13 cellular contexts compared by ENCODE assay signal in the genomic region with DNA sequence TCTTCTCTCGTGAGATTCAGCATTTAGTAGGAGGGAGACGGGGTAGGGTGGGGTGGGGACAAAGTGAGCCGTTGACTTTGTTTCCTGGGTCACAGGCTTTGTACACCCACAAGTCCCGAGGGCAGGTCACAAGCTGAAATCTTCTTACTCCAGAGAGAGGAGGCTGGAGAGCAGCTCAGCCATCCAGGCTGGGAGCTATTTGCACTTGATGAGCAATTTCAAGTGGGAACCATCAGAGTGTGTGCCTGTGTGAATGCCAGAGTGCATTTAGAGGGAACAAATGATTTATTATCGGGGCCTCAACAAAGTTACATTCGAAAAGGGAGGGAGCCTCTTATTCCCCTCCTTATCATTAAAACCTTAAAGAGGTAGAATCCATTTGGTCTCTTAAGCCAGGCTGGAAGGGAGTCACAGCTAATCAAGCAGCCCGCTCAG.
A peak's percentile ranks its signal among the peaks of the same experiment; 100 is the strongest.
DNase-seq lines count a peak whose midpoint lies in the region; ATAC-seq lines count a peak whose summit lies in the region.
"Had no signal": no experiment of that assay in that cellular context is flagged by ENCODE, and none has a peak within 500 bp of the region (broad histone marks: within the 10 kb centered on the region; RNA-seq: fewer than 3 reads in every experiment).

No MANE protein-coding gene starts in this region.

- ATAC-seq in HG03521 (IDR thresholded peaks at IDR 0.05; ENCODE audit: unreplicated experiment): no peak
- no peak for ATAC-seq in HG03439 (IDR thresholded peaks at IDR 0.05; ENCODE audit: unreplicated experiment)
- ATAC-seq: A549; activated T-cell treated with anti-CD3 and anti-CD28 coated beads, Interleukin-2, amount 50 U/mL, for 72 hours had no signal

- DNase-seq in NCI-H2196 (lab: John Stamatoyannopoulos, UW; ENCODE audit: unreplicated experiment) (peak; percentile 5), NCI-H2196 treated with DMSO at 0.1 percent for 48 hours (lab: John Stamatoyannopoulos, UW; ENCODE audit: unreplicated experiment) (no peak), NOMO-1 treated with DMSO at 0.1 percent for 48 hours (lab: John Stamatoyannopoulos, UW; ENCODE audit: unreplicated experiment) (peak; percentile 48), foreskin melanocyte (peak; percentile 28), superior temporal gyrus (ENCODE audit: extremely low spot score) (peak; percentile 4)
- no peak for DNase-seq in activated CD4-positive, CD25-positive, alpha-beta regulatory T cell treated with anti-CD3 and anti-CD28 coated beads, Interleukin-2, amount 50 U/mL, for 72 hours
- DNase-seq: activated T-cell treated with anti-CD3 and anti-CD28 coated beads, Interleukin-2, amount 50 U/mL, for 72 hours; HFFc6; NCI-H2171; SJCRH30 had no signal

Comparison
In these comparisons a context has a peak if more than half of its experiments do, and no peak if none do; other contexts are left out.
1. DNase-seq: peak in NCI-H2196 (single experiment), NOMO-1 treated with DMSO at 0.1 percent for 48 hours (single experiment), foreskin melanocyte (single experiment) and superior temporal gyrus (single experiment); none in NCI-H2196 treated with DMSO at 0.1 percent for 48 hours (single experiment) and activated CD4-positive, CD25-positive, alpha-beta regulatory T cell treated with anti-CD3 and anti-CD28 coated beads, Interleukin-2, amount 50 U/mL, for 72 hours (single experiment).